Comparison of ENCODE assay signal across 1 cellular context in the genomic region with DNA sequence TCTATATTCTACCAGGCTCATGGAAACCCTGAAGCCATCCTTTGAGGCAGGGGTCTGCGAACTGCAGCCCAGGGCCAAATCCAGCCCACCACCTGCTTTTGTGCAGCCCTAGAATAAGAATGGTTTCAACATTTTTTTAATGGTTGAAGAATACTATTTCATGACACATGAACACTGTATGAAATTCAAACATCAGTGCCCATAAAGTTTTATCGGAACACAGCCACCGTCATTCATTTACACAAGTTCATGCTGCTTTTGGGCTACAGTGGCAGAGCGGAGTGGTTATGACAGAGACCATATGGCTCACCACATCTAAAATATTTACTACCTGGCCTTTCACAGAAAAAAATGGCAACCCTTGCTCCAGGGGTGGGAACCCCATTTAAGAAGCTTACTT.
TF ChIP-seq lines count a peak whose summit lies in the region.

No MANE protein-coding gene starts in this region.

TF ChIP-seq in HepG2, 621 proteins besides CTCF, POLR2A, EP300 and RAD21:
- TF ChIP-seq, protein P1, sequence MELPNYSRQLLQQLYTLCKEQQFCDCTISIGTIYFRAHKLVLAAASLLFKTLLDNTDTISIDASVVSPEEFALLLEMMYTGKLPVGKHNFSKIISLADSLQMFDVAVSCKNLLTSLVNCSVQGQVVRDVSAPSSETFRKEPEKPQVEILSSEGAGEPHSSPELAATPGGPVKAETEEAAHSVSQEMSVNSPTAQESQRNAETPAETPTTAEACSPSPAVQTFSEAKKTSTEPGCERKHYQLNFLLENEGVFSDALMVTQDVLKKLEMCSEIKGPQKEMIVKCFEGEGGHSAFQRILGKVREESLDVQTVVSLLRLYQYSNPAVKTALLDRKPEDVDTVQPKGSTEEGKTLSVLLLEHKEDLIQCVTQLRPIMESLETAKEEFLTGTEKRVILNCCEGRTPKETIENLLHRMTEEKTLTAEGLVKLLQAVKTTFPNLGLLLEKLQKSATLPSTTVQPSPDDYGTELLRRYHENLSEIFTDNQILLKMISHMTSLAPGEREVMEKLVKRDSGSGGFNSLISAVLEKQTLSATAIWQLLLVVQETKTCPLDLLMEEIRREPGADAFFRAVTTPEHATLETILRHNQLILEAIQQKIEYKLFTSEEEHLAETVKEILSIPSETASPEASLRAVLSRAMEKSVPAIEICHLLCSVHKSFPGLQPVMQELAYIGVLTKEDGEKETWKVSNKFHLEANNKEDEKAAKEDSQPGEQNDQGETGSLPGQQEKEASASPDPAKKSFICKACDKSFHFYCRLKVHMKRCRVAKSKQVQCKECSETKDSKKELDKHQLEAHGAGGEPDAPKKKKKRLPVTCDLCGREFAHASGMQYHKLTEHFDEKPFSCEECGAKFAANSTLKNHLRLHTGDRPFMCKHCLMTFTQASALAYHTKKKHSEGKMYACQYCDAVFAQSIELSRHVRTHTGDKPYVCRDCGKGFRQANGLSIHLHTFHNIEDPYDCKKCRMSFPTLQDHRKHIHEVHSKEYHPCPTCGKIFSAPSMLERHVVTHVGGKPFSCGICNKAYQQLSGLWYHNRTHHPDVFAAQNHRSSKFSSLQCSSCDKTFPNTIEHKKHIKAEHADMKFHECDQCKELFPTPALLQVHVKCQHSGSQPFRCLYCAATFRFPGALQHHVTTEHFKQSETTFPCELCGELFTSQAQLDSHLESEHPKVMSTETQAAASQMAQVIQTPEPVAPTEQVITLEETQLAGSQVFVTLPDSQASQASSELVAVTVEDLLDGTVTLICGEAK (IDR thresholded peaks at IDR 0.05): peak; percentile 47; the same call in 1 of the 2 replicates
- TF ChIP-seq, protein P1 (CRISPR knock-in tag; IDR thresholded peaks at IDR 0.05): peak; percentile 94
- TF ChIP-seq ZNF563 (CRISPR knock-in tag; IDR thresholded peaks at IDR 0.05): no peak
- no peak for TF ChIP-seq TBL1XR1 (IDR thresholded peaks at IDR 0.05; ENCODE audit: borderline replicate concordance, low read length, partially characterized antibody)
- TF ChIP-seq ARNTL (CRISPR knock-in tag; IDR thresholded peaks at IDR 0.05): no peak
- TF ChIP-seq, protein P2, sequence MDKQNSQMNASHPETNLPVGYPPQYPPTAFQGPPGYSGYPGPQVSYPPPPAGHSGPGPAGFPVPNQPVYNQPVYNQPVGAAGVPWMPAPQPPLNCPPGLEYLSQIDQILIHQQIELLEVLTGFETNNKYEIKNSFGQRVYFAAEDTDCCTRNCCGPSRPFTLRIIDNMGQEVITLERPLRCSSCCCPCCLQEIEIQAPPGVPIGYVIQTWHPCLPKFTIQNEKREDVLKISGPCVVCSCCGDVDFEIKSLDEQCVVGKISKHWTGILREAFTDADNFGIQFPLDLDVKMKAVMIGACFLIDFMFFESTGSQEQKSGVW (CRISPR knock-in tag; IDR thresholded peaks at IDR 0.05; ENCODE audit: borderline replicate concordance): no peak
- TF ChIP-seq, protein P3, sequence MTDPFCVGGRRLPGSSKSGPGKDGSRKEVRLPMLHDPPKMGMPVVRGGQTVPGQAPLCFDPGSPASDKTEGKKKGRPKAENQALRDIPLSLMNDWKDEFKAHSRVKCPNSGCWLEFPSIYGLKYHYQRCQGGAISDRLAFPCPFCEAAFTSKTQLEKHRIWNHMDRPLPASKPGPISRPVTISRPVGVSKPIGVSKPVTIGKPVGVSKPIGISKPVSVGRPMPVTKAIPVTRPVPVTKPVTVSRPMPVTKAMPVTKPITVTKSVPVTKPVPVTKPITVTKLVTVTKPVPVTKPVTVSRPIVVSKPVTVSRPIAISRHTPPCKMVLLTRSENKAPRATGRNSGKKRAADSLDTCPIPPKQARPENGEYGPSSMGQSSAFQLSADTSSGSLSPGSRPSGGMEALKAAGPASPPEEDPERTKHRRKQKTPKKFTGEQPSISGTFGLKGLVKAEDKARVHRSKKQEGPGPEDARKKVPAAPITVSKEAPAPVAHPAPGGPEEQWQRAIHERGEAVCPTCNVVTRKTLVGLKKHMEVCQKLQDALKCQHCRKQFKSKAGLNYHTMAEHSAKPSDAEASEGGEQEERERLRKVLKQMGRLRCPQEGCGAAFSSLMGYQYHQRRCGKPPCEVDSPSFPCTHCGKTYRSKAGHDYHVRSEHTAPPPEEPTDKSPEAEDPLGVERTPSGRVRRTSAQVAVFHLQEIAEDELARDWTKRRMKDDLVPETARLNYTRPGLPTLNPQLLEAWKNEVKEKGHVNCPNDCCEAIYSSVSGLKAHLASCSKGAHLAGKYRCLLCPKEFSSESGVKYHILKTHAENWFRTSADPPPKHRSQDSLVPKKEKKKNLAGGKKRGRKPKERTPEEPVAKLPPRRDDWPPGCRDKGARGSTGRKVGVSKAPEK (CRISPR knock-in tag; IDR thresholded peaks at IDR 0.05; ENCODE audit: borderline replicate concordance): no peak
